ENCODE assay signal across 9 cellular contexts in genomic region chr11:114257621-114258558, GRCh38. TPM values are rescaled to one million over a fixed set of nuclear protein-coding genes. Genes with fewer than 3 reads are reported as not detected.
DNase-seq lines count a peak whose midpoint lies in the region; ATAC-seq and TF ChIP-seq lines count a peak whose summit lies in the region.
"Had no signal": no experiment of that assay in that cellular context is flagged by ENCODE, and none has a peak within 500 bp of the region (broad histone marks: within the 10 kb centered on the region; RNA-seq: fewer than 3 reads in every experiment).

No MANE protein-coding gene starts in this region.

- peak overlapping the region in 58 of 59 donors; percentile 15 to 88 (median 74) for H3K27ac ChIP-seq in dorsolateral prefrontal cortex

- no peak overlapping the region for H3K4me2 ChIP-seq in Loucy (ENCODE audit: low read depth, low read length, poor library complexity, severe bottlenecking)

- H4K20me1 ChIP-seq in Loucy (ENCODE audit: insufficient read depth, low read length, poor library complexity, severe bottlenecking), result no peaks in the 10 kb centered on the region

- H3F3A ChIP-seq in Loucy (ENCODE audit: low read depth), result no peaks in the 10 kb centered on the region

- H3K4me3 ChIP-seq in Loucy (ENCODE audit: low read length, poor library complexity, severe bottlenecking) (no peak overlapping the region), dorsolateral prefrontal cortex (peak overlapping the region in 8 of 59 donors; percentile 5 to 31 (median 14)), lower leg skin (ENCODE audit: low read depth, poor library complexity, severe bottlenecking) (no peak overlapping the region)

- H3K27me3 Mint-ChIP-seq in stimulated activated naive CD8-positive, alpha-beta T cell treated with anti-CD3 and anti-CD28 coated beads, Interleukin-15, amount 100 ng/mL, for 72 hours, result no peaks in the 10 kb centered on the region
- H3K27me3 Mint-ChIP-seq: T-helper 17 cell had no signal

- no peaks in the 10 kb centered on the region for H3K79me2 ChIP-seq in Loucy (ENCODE audit: insufficient read depth, low read length)

- TF ChIP-seq CTCF in Loucy (conservative IDR thresholded peaks at IDR 0.05; ENCODE audit: low read length) (peak; percentile 48), dorsolateral prefrontal cortex (IDR thresholded peaks at IDR 0.05 in 54 of 56, conservative IDR thresholded peaks at IDR 0.05 in 2 of 56; ENCODE audit: low read depth in 1 of 56, partially characterized antibody in 56 of 56) (peak in 31 of 56 donors; percentile 8 to 50 (median 27)), lower leg skin (IDR thresholded peaks at IDR 0.05) (no peak)

- no peaks in the 10 kb centered on the region for H3K4me1 Mint-ChIP-seq in stimulated activated naive CD8-positive, alpha-beta T cell treated with anti-CD3 and anti-CD28 coated beads, Interleukin-15, amount 100 ng/mL, for 72 hours

- no peaks in the 10 kb centered on the region for H3K9me3 Mint-ChIP-seq in stimulated activated naive CD8-positive, alpha-beta T cell treated with anti-CD3 and anti-CD28 coated beads, Interleukin-15, amount 100 ng/mL, for 72 hours

- no peaks in the 10 kb centered on the region for H3K27me3 ChIP-seq in Loucy (ENCODE audit: insufficient read depth, low read length, poor library complexity, severe bottlenecking)
- no peaks in the 10 kb centered on the region for H3K27me3 ChIP-seq in dorsolateral prefrontal cortex

- peak; percentile 24 for ATAC-seq in stimulated activated naive CD8-positive, alpha-beta T cell treated with anti-CD3 and anti-CD28 coated beads, Interleukin-15, amount 100 ng/mL, for 72 hours
- ATAC-seq in HG03196 (IDR thresholded peaks at IDR 0.05; ENCODE audit: unreplicated experiment), result no peak

- no peak overlapping the region for H3K4me3 Mint-ChIP-seq in stimulated activated naive CD8-positive, alpha-beta T cell treated with anti-CD3 and anti-CD28 coated beads, Interleukin-15, amount 100 ng/mL, for 72 hours

- intact Hi-C loops in dorsolateral prefrontal cortex (cut with DNase I) (loop anchor here (5.0 kb wide), 2 partner anchors 76 to 381 kb away; partner anchors contain the start of gene USP28 (in 1 of the 2)), lower leg skin (cut with DNase I; ENCODE audit: low total_unique reads) (loop anchor here (5.0 kb wide), 1 partner anchor 196 kb away; no protein-coding TSS in a partner anchor)

- H3K27ac Mint-ChIP-seq in stimulated activated naive CD8-positive, alpha-beta T cell treated with anti-CD3 and anti-CD28 coated beads, Interleukin-15, amount 100 ng/mL, for 72 hours, result no peak overlapping the region
- H3K27ac Mint-ChIP-seq: T-helper 17 cell had no signal

- H2AFZ ChIP-seq in Loucy (ENCODE audit: low read length), result no peak overlapping the region

- no peaks in the 10 kb centered on the region for H3K9me3 ChIP-seq in Loucy (ENCODE audit: insufficient read depth, low read depth, low read length)

- no peaks in the 10 kb centered on the region for H3K36me3 ChIP-seq in Loucy (ENCODE audit: insufficient read depth, low read length)

- H3K9me2 ChIP-seq in Loucy (replicated peaks; ENCODE audit: low read depth, low read length), result no peaks in the 10 kb centered on the region

- peak overlapping the region; percentile 6 for H3K9ac ChIP-seq in Loucy (ENCODE audit: low read depth, low read length, poor library complexity, severe bottlenecking)

- no peak for TF ChIP-seq POLR2A in lower leg skin (IDR thresholded peaks at IDR 0.05)

- H3K4me1 ChIP-seq in Loucy (ENCODE audit: insufficient read depth, low read length, poor library complexity, severe bottlenecking), result peaks cover 24% of the 10 kb centered on the region

- DNase-seq in dorsolateral prefrontal cortex, result peak in 4 of 10 donors; percentile 41 to 54 (median 48)
- DNase-seq in lower leg skin (ENCODE audit: low spot score in 2 of 2), result peak; percentile 72 to 95
- DNase-seq in stimulated activated naive CD8-positive, alpha-beta T cell treated with anti-CD3 and anti-CD28 coated beads, Interleukin-15, amount 100 ng/mL, for 72 hours, result no peak
- no peak for DNase-seq in SHP77 (lab: John Stamatoyannopoulos, UW)
- DNase-seq in activated gamma-delta T cell (lab: John Stamatoyannopoulos, UW), result no peak
- DNase-seq in inferior parietal cortex (ENCODE audit: extremely low spot score), result no peak
- DNase-seq: T-helper 17 cell had no signal

- 46 to 54% methylated on average over 23 to 25 of the region's 29 CpGs for WGBS in lower leg skin, 2 donors

RNA-seq across cellular contexts. Expression of gene NNMT, which starts 38.3 kb away (rescaled TPM):
- total RNA-seq in dorsolateral prefrontal cortex (10 to 100 TPM in 14 of 120 experiments, 1 to 10 TPM in 106; 1.4 to 51.3 (median 5.7) TPM), lower leg skin (100 to 1,000 TPM; 137 to 381 (median 145) TPM)
- total RNA-seq: T-helper 17 cell had no signal

Comparison
In these comparisons a context has a peak if more than half of its experiments do, and no peak if none do; other contexts are left out.
1. CTCF ChIP-seq: peak in Loucy (single experiment) and dorsolateral prefrontal cortex (31 of 56); none in lower leg skin (0 of 3).
2. DNase-seq: peak in lower leg skin (2 of 2); none in stimulated activated naive CD8-positive, alpha-beta T cell treated with anti-CD3 and anti-CD28 coated beads, Interleukin-15, amount 100 ng/mL, for 72 hours (0 of 2), SHP77 (0 of 2), activated gamma-delta T cell (single experiment) and inferior parietal cortex (single experiment).